9 cellular contexts compared by ENCODE assay signal in the genomic region with DNA sequence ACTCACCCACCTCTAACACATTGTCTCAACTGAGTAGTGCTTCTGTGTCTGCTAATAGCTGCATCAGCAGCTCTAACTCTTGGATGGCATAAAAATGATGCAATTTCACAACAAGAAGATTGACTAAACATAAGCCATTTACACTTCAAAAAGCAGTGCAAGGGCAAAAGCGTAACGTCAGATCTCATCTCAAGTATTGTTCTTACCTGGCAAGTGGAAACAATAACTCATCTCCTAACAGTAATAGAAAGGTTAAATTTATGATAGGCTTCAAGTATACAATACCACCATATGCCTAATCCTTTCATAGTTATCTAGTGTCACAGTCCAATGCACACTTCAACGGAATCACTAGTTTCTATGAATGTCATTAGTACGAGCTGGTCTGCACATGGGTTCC. TPM values are rescaled to one million over a fixed set of nuclear protein-coding genes. Genes with fewer than 3 reads are reported as not detected.
DNase-seq lines count a peak whose midpoint lies in the region; ATAC-seq, FAIRE-seq and TF ChIP-seq lines count a peak whose summit lies in the region.
"Had no signal": no experiment of that assay in that cellular context is flagged by ENCODE, and none has a peak within 500 bp of the region (broad histone marks: within the 10 kb centered on the region; RNA-seq: fewer than 3 reads in every experiment).

No MANE protein-coding gene starts in this region.

- H3K27ac ChIP-seq in DOHH2 (ENCODE audit: low read depth, low read length) = no peak overlapping the region

- H3K4me3 ChIP-seq in DOHH2 (ENCODE audit: low read length) = peak overlapping the region; percentile 5

- TF ChIP-seq CTCF in DOHH2 (IDR thresholded peaks at IDR 0.05; ENCODE audit: low read depth, low read length, poor library complexity, severe bottlenecking) = no peak

- peaks cover 8% of the 10 kb centered on the region for H3F3A ChIP-seq in DOHH2 (ENCODE audit: control insufficient read depth, insufficient read depth)

- no peaks in the 10 kb centered on the region for H3K9me3 ChIP-seq in DOHH2 (ENCODE audit: control insufficient read depth, insufficient read depth, low read length)

- H3K4me1 ChIP-seq in DOHH2 (ENCODE audit: control insufficient read depth, low read length) = peaks cover 83% of the 10 kb centered on the region

- H4K20me1 ChIP-seq in DOHH2 (ENCODE audit: control insufficient read depth, insufficient read depth, low read depth, low read length) = no peaks in the 10 kb centered on the region

- no peaks in the 10 kb centered on the region for H3K9me2 ChIP-seq in DOHH2 (replicated peaks; ENCODE audit: control insufficient read depth, low read length)

- FAIRE-seq in RCC 7860 (lab: Jason Lieb, UNC) = peak; percentile 85

- peak; percentile 25 for DNase-seq in RCC 7860 (ENCODE audit: low spot score)
- no peak for DNase-seq in NCI-H2029 (lab: John Stamatoyannopoulos, UW)
- no peak for DNase-seq in H4 (ENCODE audit: low spot score)
- DNase-seq in pons (ENCODE audit: low spot score) = no peak
- no peak for DNase-seq in mucosa of gallbladder (ENCODE audit: low spot score)
- DNase-seq: EL had no signal

- no peaks in the 10 kb centered on the region for H3K79me2 ChIP-seq in DOHH2 (ENCODE audit: control insufficient read depth, low read length)

- H3K36me3 ChIP-seq in DOHH2 (ENCODE audit: control insufficient read depth, low read length) = peaks cover 2% of the 10 kb centered on the region; the same call in 1 of the 2 replicates

- H3K4me2 ChIP-seq in DOHH2 (ENCODE audit: low read length) = peak overlapping the region; percentile 21

- H3K27me3 ChIP-seq in DOHH2 (ENCODE audit: control insufficient read depth, low read length) = no peaks in the 10 kb centered on the region

- ATAC-seq in GM19351 (IDR thresholded peaks at IDR 0.05; ENCODE audit: unreplicated experiment) = peak; percentile 49
- ATAC-seq in HG03066 (IDR thresholded peaks at IDR 0.05; ENCODE audit: low read depth, unreplicated experiment) = peak; percentile 48

RNA-seq across cellular contexts. Expression of a gene that starts 14.8 kb away (rescaled TPM):
- total RNA-seq in H4 (2014; rRNA removed; shearing (Covaris generic)) = 6.2 and 6.5 TPM in 2 replicates
- 4.7 TPM for total RNA-seq in mucosa of gallbladder
